Comparison of ENCODE assay signal across 17 cellular contexts in genomic region chr16:19186403-19186802, GRCh38. TPM values are rescaled to one million over a fixed set of nuclear protein-coding genes. Genes with fewer than 3 reads are reported as not detected.
"Had no signal": no experiment of that assay in that cellular context is flagged by ENCODE, and none has a peak within 500 bp of the region (broad histone marks: within the 10 kb centered on the region; RNA-seq: fewer than 3 reads in every experiment).

No MANE protein-coding gene starts in this region.

- DNase-seq: effector CD4-positive, alpha-beta T cell; endodermal cell; erythroblast; foreskin keratinocyte; left colon; naive thymus-derived CD4-positive, alpha-beta T cell; stimulated activated CD4-positive, alpha-beta T cell treated with anti-CD3 and anti-CD28 coated beads, Interleukin-4, amount 100 ng/mL, for 1 hour; stimulated activated CD8-positive, alpha-beta memory T cell treated with anti-CD3 and anti-CD28 coated beads, Interleukin-4, amount 100 ng/mL, for 48 hours; stimulated activated naive CD8-positive, alpha-beta T cell treated with anti-CD3 and anti-CD28 coated beads, Interleukin-15, Interleukin-2, amounts not matched to agents 100 U/mL and 50 U/mL, for 24 hours; thyroid gland had no signal

- H3K27ac ChIP-seq: coronary artery, foreskin keratinocyte, hepatocyte, neutrophil, right atrium auricular region, suprapubic skin, thyroid gland had no signal

- H2AFZ ChIP-seq: hepatocyte had no signal

- H3K4me1 ChIP-seq: foreskin keratinocyte, right atrium auricular region, suprapubic skin had no signal

- H3K36me3 ChIP-seq: neutrophil, right atrium auricular region, suprapubic skin had no signal

- H3K4me3 ChIP-seq: coronary artery, hepatocyte, right atrium auricular region, suprapubic skin, thyroid gland had no signal

- H3K4me2 ChIP-seq: hepatocyte had no signal

- H3K27me3 Mint-ChIP-seq: type B pancreatic cell had no signal

- H3K36me3 Mint-ChIP-seq: naive thymus-derived CD4-positive, alpha-beta T cell; stimulated activated effector memory CD8-positive, alpha-beta T cell treated with anti-CD3 and anti-CD28 coated beads, Interleukin-12 subunit alpha, Interleukin-12 subunit beta, amount 100 ng/mL, for 72 hours had no signal

- ATAC-seq: foreskin keratinocyte; left colon; naive thymus-derived CD4-positive, alpha-beta T cell; stimulated activated effector memory CD8-positive, alpha-beta T cell treated with anti-CD3 and anti-CD28 coated beads, Interleukin-12 subunit alpha, Interleukin-12 subunit beta, amount 100 ng/mL, for 72 hours; stimulated activated naive CD8-positive, alpha-beta T cell treated with anti-CD3 and anti-CD28 coated beads, Interleukin-15, Interleukin-2, amounts not matched to agents 100 U/mL and 50 U/mL, for 24 hours had no signal

- H3K79me2 ChIP-seq: hepatocyte had no signal

- H3K9me3 Mint-ChIP-seq: stimulated activated effector memory CD8-positive, alpha-beta T cell treated with anti-CD3 and anti-CD28 coated beads, Interleukin-12 subunit alpha, Interleukin-12 subunit beta, amount 100 ng/mL, for 72 hours; type B pancreatic cell had no signal

- H3K27ac Mint-ChIP-seq: naive thymus-derived CD4-positive, alpha-beta T cell; stimulated activated effector memory CD8-positive, alpha-beta T cell treated with anti-CD3 and anti-CD28 coated beads, Interleukin-12 subunit alpha, Interleukin-12 subunit beta, amount 100 ng/mL, for 72 hours; type B pancreatic cell had no signal

- H3K9me3 ChIP-seq: neutrophil, right atrium auricular region, suprapubic skin, thyroid gland had no signal

- H3K27me3 ChIP-seq: foreskin keratinocyte, hepatocyte, neutrophil, right atrium auricular region, suprapubic skin, thyroid gland had no signal

- H3K4me3 Mint-ChIP-seq: endodermal cell; naive thymus-derived CD4-positive, alpha-beta T cell; stimulated activated effector memory CD8-positive, alpha-beta T cell treated with anti-CD3 and anti-CD28 coated beads, Interleukin-12 subunit alpha, Interleukin-12 subunit beta, amount 100 ng/mL, for 72 hours; type B pancreatic cell had no signal

- H3K4me1 Mint-ChIP-seq: endodermal cell had no signal

RNA-seq across cellular contexts. Expression of gene SYT17, which starts 18.4 kb away (rescaled TPM):
- polyA plus RNA-seq: naive thymus-derived CD4-positive, alpha-beta T cell had no signal
